In the genomic region with DNA sequence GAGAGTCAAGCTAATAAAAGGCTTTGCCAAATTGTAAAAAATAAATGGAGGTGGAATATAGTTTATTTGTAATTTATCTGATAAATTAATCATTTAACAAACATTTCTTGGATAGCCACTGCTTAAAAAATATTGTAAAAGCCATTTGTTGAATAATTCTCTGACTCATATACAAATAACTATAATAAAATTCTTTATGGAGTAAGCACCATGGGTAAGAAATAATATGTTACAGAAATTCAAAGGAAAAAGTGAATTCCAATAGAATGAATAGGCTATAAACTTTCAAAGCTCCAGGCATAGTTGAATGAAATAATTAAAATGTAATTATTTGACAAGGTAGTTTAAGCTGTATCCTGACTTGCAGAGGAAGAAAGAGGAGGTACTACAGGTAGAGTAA, we compare ENCODE assay signal across 9 cellular contexts.
"Had no signal": no experiment of that assay in that cellular context is flagged by ENCODE, and none has a peak within 500 bp of the region (broad histone marks: within the 10 kb centered on the region; RNA-seq: fewer than 3 reads in every experiment).

No MANE protein-coding gene starts in this region.

- H3K4me3 ChIP-seq: GM23248, K562 had no signal

- H3K27ac Mint-ChIP-seq: HFFc6 had no signal

- H3K27ac ChIP-seq: GM23248, HL-60 had no signal

- H3K9ac ChIP-seq: GM23248 had no signal

- FAIRE-seq: HepG2, K562 had no signal

- ATAC-seq: HCT116, HepG2, K562 had no signal

- DNase-seq: GM23248, GOT3, H7, HFFc6, KG1 had no signal

- H3K4me3 Mint-ChIP-seq: HFFc6 had no signal

- H2AFZ ChIP-seq: GM23248 had no signal
